Comparison of ENCODE assay signal across 27 cellular contexts in the genomic region with DNA sequence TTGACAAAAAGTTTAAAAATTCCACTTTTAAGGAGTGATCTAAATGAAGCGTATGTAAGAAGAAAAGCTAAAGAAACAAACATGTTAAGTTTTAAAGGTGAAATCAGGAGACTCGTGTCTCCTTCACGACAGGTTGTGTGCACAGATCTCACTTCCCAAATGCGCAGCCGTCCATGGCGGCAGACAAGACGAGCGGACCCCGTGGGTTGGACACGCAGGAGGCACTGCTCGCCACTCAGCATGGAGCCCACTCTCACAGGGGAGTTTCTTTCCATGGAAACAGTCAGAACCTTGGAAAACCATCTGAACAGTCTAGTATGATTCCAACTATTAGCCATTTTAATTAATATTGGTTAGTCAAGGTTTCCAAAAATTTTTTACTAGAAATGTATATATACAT.
"Had no signal": no experiment of that assay in that cellular context is flagged by ENCODE, and none has a peak within 500 bp of the region (broad histone marks: within the 10 kb centered on the region; RNA-seq: fewer than 3 reads in every experiment).

No MANE protein-coding gene starts in this region.

- ATAC-seq: stimulated activated effector memory CD8-positive, alpha-beta T cell treated with anti-CD3 and anti-CD28 coated beads, Interleukin-12 subunit alpha, Interleukin-12 subunit beta, amount 100 ng/mL, for 72 hours; stimulated activated memory B cell treated with anti-CD40 and anti-IgM and Interleukin-4, amounts not matched to agents 10 μg/mL and 1 μg/mL and 100 μg/mL, for 72 hours; stimulated activated naive B cell treated with anti-CD40 and anti-IgM and Interleukin-4, amounts not matched to agents 10 μg/mL and 1 μg/mL and 100 μg/mL, for 72 hours; stimulated activated naive CD8-positive, alpha-beta T cell treated with anti-CD3 and anti-CD28 coated beads, Interleukin-15, amount 100 ng/mL, for 72 hours; stimulated activated naive CD8-positive, alpha-beta T cell treated with anti-CD3 and anti-CD28 coated beads, Interleukin-15, Interleukin-2, amounts not matched to agents 100 U/mL and 50 U/mL, for 24 hours; upper lobe of right lung had no signal

- H3K27ac ChIP-seq: thoracic aorta, upper lobe of left lung, upper lobe of right lung had no signal

- H3K9me3 ChIP-seq: stomach, suprapubic skin, testis, thoracic aorta, thyroid gland, tibial artery, tibial nerve, transverse colon, upper lobe of left lung, upper lobe of right lung, uterus, vagina had no signal

- DNase-seq: stimulated activated CD4-positive, alpha-beta T cell treated with anti-CD3 and anti-CD28 coated beads, Interleukin-2, amount 100 ng/mL, for 48 hours; stimulated activated CD4-positive, alpha-beta T cell treated with anti-CD3 and anti-CD28 coated beads, Interleukin-4, amount 100 ng/mL, for 1 hour; stimulated activated CD4-positive, alpha-beta T cell treated with anti-CD3 and anti-CD28 coated beads, Interleukin-4, amount 100 ng/mL, for 24 hours; stimulated activated CD4-positive, alpha-beta T cell treated with anti-CD3 and anti-CD28 coated beads, Interleukin-4, amount 100 ng/mL, for 4 hours; stimulated activated CD8-positive, alpha-beta memory T cell treated with anti-CD3 and anti-CD28 coated beads, Interleukin-4, amount 100 ng/mL, for 48 hours; stimulated activated naive B cell treated with anti-CD40 and anti-IgM and Interleukin-4, amounts not matched to agents 10 μg/mL and 1 μg/mL and 100 μg/mL, for 72 hours; stimulated activated naive CD4-positive, alpha-beta T cell; stimulated activated naive CD4-positive, alpha-beta T cell treated with Interleukin-2 at 50 U/mL for 16 hours; stimulated activated naive CD8-positive, alpha-beta T cell treated with anti-CD3 and anti-CD28 coated beads, Interleukin-15, amount 100 ng/mL, for 72 hours; stimulated activated naive CD8-positive, alpha-beta T cell treated with anti-CD3 and anti-CD28 coated beads, Interleukin-15, Interleukin-2, amounts not matched to agents 100 U/mL and 50 U/mL, for 24 hours; stomach; testis; thyroid gland; tibial artery; transverse colon; trophoblast cell; upper lobe of right lung; uterus had no signal

- H3K27me3 Mint-ChIP-seq: stimulated activated memory B cell treated with anti-CD40 and anti-IgM and Interleukin-4, amounts not matched to agents 10 μg/mL and 1 μg/mL and 100 μg/mL, for 72 hours; stimulated activated naive B cell treated with anti-CD40 and anti-IgM and Interleukin-4, amounts not matched to agents 10 μg/mL and 1 μg/mL and 100 μg/mL, for 72 hours; stimulated activated naive CD8-positive, alpha-beta T cell treated with anti-CD3 and anti-CD28 coated beads, Interleukin-15, amount 100 ng/mL, for 72 hours; stimulated activated naive CD8-positive, alpha-beta T cell treated with anti-CD3 and anti-CD28 coated beads, Interleukin-15, Interleukin-2, amounts not matched to agents 100 ng/mL and 50 ng/mL, for 24 hours; type B pancreatic cell had no signal

- H3K36me3 ChIP-seq: thoracic aorta, upper lobe of right lung, uterus, vagina had no signal

- H3K27me3 ChIP-seq: stomach, suprapubic skin, testis, thyroid gland, tibial artery, tibial nerve, transverse colon, upper lobe of left lung, upper lobe of right lung, uterus, vagina had no signal

- H3K4me3 Mint-ChIP-seq: stimulated activated memory B cell treated with anti-CD40 and anti-IgM and Interleukin-4, amounts not matched to agents 10 μg/mL and 1 μg/mL and 100 μg/mL, for 72 hours; stimulated activated naive B cell treated with anti-CD40 and anti-IgM and Interleukin-4, amounts not matched to agents 10 μg/mL and 1 μg/mL and 100 μg/mL, for 72 hours; stimulated activated naive CD8-positive, alpha-beta T cell treated with anti-CD3 and anti-CD28 coated beads, Interleukin-15, amount 100 ng/mL, for 72 hours; stimulated activated naive CD8-positive, alpha-beta T cell treated with anti-CD3 and anti-CD28 coated beads, Interleukin-15, Interleukin-2, amounts not matched to agents 100 ng/mL and 50 ng/mL, for 24 hours; type B pancreatic cell had no signal

- H3K4me1 ChIP-seq: uterus, vagina had no signal

- H3K9me3 Mint-ChIP-seq: stimulated activated effector memory CD8-positive, alpha-beta T cell treated with anti-CD3 and anti-CD28 coated beads, Interleukin-12 subunit alpha, Interleukin-12 subunit beta, amount 100 ng/mL, for 72 hours; stimulated activated naive B cell treated with anti-CD40 and anti-IgM and Interleukin-4, amounts not matched to agents 10 μg/mL and 1 μg/mL and 100 μg/mL, for 72 hours; stimulated activated naive CD8-positive, alpha-beta T cell treated with anti-CD3 and anti-CD28 coated beads, Interleukin-15, amount 100 ng/mL, for 72 hours; stimulated activated naive CD8-positive, alpha-beta T cell treated with anti-CD3 and anti-CD28 coated beads, Interleukin-15, Interleukin-2, amounts not matched to agents 100 ng/mL and 50 ng/mL, for 24 hours; type B pancreatic cell had no signal

- H3K4me3 ChIP-seq: stomach, testis, thyroid gland, upper lobe of left lung, upper lobe of right lung, vagina had no signal

- H3K27ac Mint-ChIP-seq: stimulated activated effector memory CD8-positive, alpha-beta T cell treated with anti-CD3 and anti-CD28 coated beads, Interleukin-12 subunit alpha, Interleukin-12 subunit beta, amount 100 ng/mL, for 72 hours; stimulated activated memory B cell treated with anti-CD40 and anti-IgM and Interleukin-4, amounts not matched to agents 10 μg/mL and 1 μg/mL and 100 μg/mL, for 72 hours; stimulated activated naive CD8-positive, alpha-beta T cell treated with anti-CD3 and anti-CD28 coated beads, Interleukin-15, amount 100 ng/mL, for 72 hours; stimulated activated naive CD8-positive, alpha-beta T cell treated with anti-CD3 and anti-CD28 coated beads, Interleukin-15, Interleukin-2, amounts not matched to agents 100 ng/mL and 50 ng/mL, for 24 hours; type B pancreatic cell had no signal
